3 cellular contexts compared by ENCODE assay signal in genomic region chr11:70707821-70708220, GRCh38.
TF ChIP-seq lines count a peak whose summit lies in the region.

No MANE protein-coding gene starts in this region.

TF ChIP-seq in IMR-90, 13 proteins besides CTCF, POLR2A, EP300 and RAD21:
- no peak for TF ChIP-seq MAFK (IDR thresholded peaks at IDR 0.05; ENCODE audit: low read depth, low read length)
- TF ChIP-seq RFX5 (IDR thresholded peaks at IDR 0.05; ENCODE audit: low read depth, low read length), result no peak
- TF ChIP-seq USF2 (IDR thresholded peaks at IDR 0.05; ENCODE audit: low read depth, low read length), result no peak
- no peak for TF ChIP-seq BHLHE40 (IDR thresholded peaks at IDR 0.05; ENCODE audit: low read depth, low read length)
- no peak for TF ChIP-seq ELK1 (IDR thresholded peaks at IDR 0.05; ENCODE audit: borderline replicate concordance, low read depth, low read length)
- TF ChIP-seq FOS (IDR thresholded peaks at IDR 0.05; ENCODE audit: low read depth, low read length), result no peak
- no peak for TF ChIP-seq CHD1 (IDR thresholded peaks at IDR 0.05; ENCODE audit: low read depth, low read length)
- TF ChIP-seq RCOR1 (IDR thresholded peaks at IDR 0.05; ENCODE audit: insufficient replicate concordance, low read length), result no peak
- TF ChIP-seq CEBPB (IDR thresholded peaks at IDR 0.05; ENCODE audit: low read depth, low read length), result no peak
TF ChIP-seq in IMR-90: peak in this region for 0.

TF ChIP-seq in liver, 16 proteins besides CTCF, POLR2A, EP300 and RAD21:
- TF ChIP-seq FOXA2 (IDR thresholded peaks at IDR 0.05), result no peak
- peak; percentile 11 to 18 for TF ChIP-seq HNF4A (conservative IDR thresholded peaks at IDR 0.05)
TF ChIP-seq in liver: peak in this region for 1.

TF ChIP-seq in SK-N-SH, 30 proteins besides CTCF, POLR2A, EP300 and RAD21:
- TF ChIP-seq GATA2 (CRISPR knock-in tag; IDR thresholded peaks at IDR 0.05) (no peak), POLR2AphosphoS5 (IDR thresholded peaks at IDR 0.05; ENCODE audit: low read depth, low read length) (no peak), REST (IDR thresholded peaks at IDR 0.05; ENCODE audit: low read depth, low read length) (no peak), SMC3 (IDR thresholded peaks at IDR 0.05; ENCODE audit: low read depth, low read length) (no peak), USF2 (IDR thresholded peaks at IDR 0.05; ENCODE audit: borderline replicate concordance, low read depth, low read length) (no peak), NFIC (IDR thresholded peaks at IDR 0.05; ENCODE audit: borderline replicate concordance) (no peak), ELF1 (IDR thresholded peaks at IDR 0.05) (no peak), SIN3A (IDR thresholded peaks at IDR 0.05; ENCODE audit: borderline replicate concordance, low read depth, low read length) (no peak), PBX3 (IDR thresholded peaks at IDR 0.05) (no peak), TCF12 (IDR thresholded peaks at IDR 0.05) (no peak), ZBTB33 (IDR thresholded peaks at IDR 0.05; ENCODE audit: borderline replicate concordance, low read depth) (no peak), JUND (IDR thresholded peaks at IDR 0.05) (no peak), MXI1 (IDR thresholded peaks at IDR 0.05; ENCODE audit: low read depth, low read length) (no peak), RCOR1 (IDR thresholded peaks at IDR 0.05; ENCODE audit: low read length) (no peak), FOSL2 (IDR thresholded peaks at IDR 0.05; ENCODE audit: borderline replicate concordance, low read depth) (no peak), FOXM1 (IDR thresholded peaks at IDR 0.05; ENCODE audit: low read depth) (no peak), MEF2A (IDR thresholded peaks at IDR 0.05; ENCODE audit: borderline replicate concordance, low read depth) (no peak)
- TF ChIP-seq, protein P1, sequence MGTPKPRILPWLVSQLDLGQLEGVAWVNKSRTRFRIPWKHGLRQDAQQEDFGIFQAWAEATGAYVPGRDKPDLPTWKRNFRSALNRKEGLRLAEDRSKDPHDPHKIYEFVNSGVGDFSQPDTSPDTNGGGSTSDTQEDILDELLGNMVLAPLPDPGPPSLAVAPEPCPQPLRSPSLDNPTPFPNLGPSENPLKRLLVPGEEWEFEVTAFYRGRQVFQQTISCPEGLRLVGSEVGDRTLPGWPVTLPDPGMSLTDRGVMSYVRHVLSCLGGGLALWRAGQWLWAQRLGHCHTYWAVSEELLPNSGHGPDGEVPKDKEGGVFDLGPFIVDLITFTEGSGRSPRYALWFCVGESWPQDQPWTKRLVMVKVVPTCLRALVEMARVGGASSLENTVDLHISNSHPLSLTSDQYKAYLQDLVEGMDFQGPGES (IDR thresholded peaks at IDR 0.05; ENCODE audit: low read depth, low read length), result no peak
